1 cellular context compared by ENCODE assay signal in the genomic region with DNA sequence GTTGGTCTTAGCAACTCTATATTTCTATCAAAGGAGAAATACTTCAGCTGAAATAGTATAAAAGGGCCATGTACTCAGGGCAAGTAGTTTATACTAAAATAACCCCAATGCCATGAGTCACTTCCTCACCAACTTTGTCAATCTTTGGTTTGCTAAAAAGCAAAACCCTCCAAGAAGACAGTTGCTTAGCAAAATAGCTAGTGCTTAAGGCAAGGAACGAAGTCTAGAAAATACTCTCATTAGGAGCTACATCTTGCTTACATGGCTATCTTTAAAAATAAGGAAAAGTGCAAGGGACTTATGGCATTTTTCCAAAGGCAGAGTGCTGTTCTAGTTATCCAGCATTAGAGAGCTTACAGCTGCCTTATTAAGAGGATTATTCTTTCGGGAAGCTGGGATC.
TF ChIP-seq lines count a peak whose summit lies in the region.

No MANE protein-coding gene starts in this region.

TF ChIP-seq in SK-N-SH, 30 proteins besides CTCF, POLR2A, EP300 and RAD21 (continued from another document):
- TF ChIP-seq SMC3 (IDR thresholded peaks at IDR 0.05; ENCODE audit: low read depth, low read length) = no peak
- TF ChIP-seq RCOR1 (IDR thresholded peaks at IDR 0.05; ENCODE audit: low read length) = no peak
- TF ChIP-seq TEAD4 (IDR thresholded peaks at IDR 0.05; ENCODE audit: borderline replicate concordance, insufficient read depth) = no peak
- peak; percentile 19; the same call in 1 of the 2 replicates for TF ChIP-seq PBX3 (IDR thresholded peaks at IDR 0.05)
